Comparison of ENCODE assay signal across 10 cellular contexts in genomic region chr19:45505151-45505995, GRCh38. TPM values are rescaled to one million over a fixed set of nuclear protein-coding genes. Genes with fewer than 3 reads are reported as not detected.
DNase-seq lines count a peak whose midpoint lies in the region; ATAC-seq, FAIRE-seq and TF ChIP-seq lines count a peak whose summit lies in the region.
"Had no signal": no experiment of that assay in that cellular context is flagged by ENCODE, and none has a peak within 500 bp of the region (broad histone marks: within the 10 kb centered on the region; RNA-seq: fewer than 3 reads in every experiment).

No MANE protein-coding gene starts in this region.

- no peak overlapping the region for H2AFZ ChIP-seq in HepG2 (ENCODE audit: low read length)

- H3K27ac ChIP-seq in adrenal gland (peak overlapping the region; percentile 18 to 95 (median 85)), HepG2 (ENCODE audit: extremely low read length, insufficient read depth, low read length) (peak overlapping the region; percentile 77)

- DNase-seq in stimulated activated naive CD8-positive, alpha-beta T cell treated with anti-CD3 and anti-CD28 coated beads, Interleukin-15, Interleukin-2, amounts not matched to agents 100 U/mL and 50 U/mL, for 24 hours: no peak
- DNase-seq in adrenal gland: peak in 3 of 7 donors; percentile 36 to 64 (median 45)
- DNase-seq in HepG2 (ENCODE audit: low spot score): no peak
- DNase-seq in occipital lobe (lab: John Stamatoyannopoulos, UW): no peak
- DNase-seq: islet precursor cell; stimulated activated CD4-positive, alpha-beta T cell treated with anti-CD3 and anti-CD28 coated beads, Interleukin-4, amount 100 ng/mL, for 4 hours had no signal

- H3K27me3 Mint-ChIP-seq in stimulated activated naive CD8-positive, alpha-beta T cell treated with anti-CD3 and anti-CD28 coated beads, Interleukin-15, Interleukin-2, amounts not matched to agents 100 ng/mL and 50 ng/mL, for 24 hours: no peaks in the 10 kb centered on the region

- H3K27me3 ChIP-seq in adrenal gland: no peaks in the 10 kb centered on the region
- no peaks in the 10 kb centered on the region; a peak in 1 of 5 replicates for H3K27me3 ChIP-seq in HepG2 (ENCODE audit: control insufficient read depth in 1 of 2, insufficient read depth in 2 of 2, low read length in 2 of 2)

- BruUV-seq in HepG2 (replicated peaks; lab: Mats Ljungman, UMichigan): no TSS peak

- peak overlapping the region; percentile 58 for H3K27ac Mint-ChIP-seq in stimulated activated naive CD8-positive, alpha-beta T cell treated with anti-CD3 and anti-CD28 coated beads, Interleukin-15, Interleukin-2, amounts not matched to agents 100 ng/mL and 50 ng/mL, for 24 hours

- H3K36me3 ChIP-seq in adrenal gland (replicated peaks in 1 of 2) (no peaks in the 10 kb centered on the region), HepG2 (replicated peaks in 1 of 2; ENCODE audit: control insufficient read depth in 1 of 2, insufficient read depth in 2 of 2, low read length in 2 of 2) (no peaks in the 10 kb centered on the region)

- POLR2A ChIA-PET in HepG2 (lab: Yijun Ruan, JAX): interaction anchor here (0.9 to 1.9 kb wide), 4 partner anchors 9 to 212 kb away, joined by 3 to 8 read pairs (median 6); no protein-coding TSS in a partner anchor

- TF ChIP-seq POLR2A in adrenal gland (IDR thresholded peaks at IDR 0.05) (no peak), HepG2 (IDR thresholded peaks at IDR 0.05; ENCODE audit: insufficient read depth in 1 of 2, low read depth in 2 of 2, low read length in 2 of 2) (no peak)

- TF ChIP-seq EP300 in HepG2 (IDR thresholded peaks at IDR 0.05; ENCODE audit: low read depth in 2 of 2, low read length in 2 of 2) (no peak), HepG2 (CRISPR knock-in tag; IDR thresholded peaks at IDR 0.05; ENCODE audit: borderline replicate concordance) (no peak)

- H3K4me1 ChIP-seq in adrenal gland (replicated peaks in 1 of 2): peaks cover 14 to 29% of the 10 kb centered on the region in 2 donors
- peaks cover 35% of the 10 kb centered on the region for H3K4me1 ChIP-seq in HepG2 (ENCODE audit: insufficient read depth, low read length)

- ATAC-seq in stimulated activated naive CD8-positive, alpha-beta T cell treated with anti-CD3 and anti-CD28 coated beads, Interleukin-15, Interleukin-2, amounts not matched to agents 100 U/mL and 50 U/mL, for 24 hours: no peak
- no peak for ATAC-seq in HepG2
- ATAC-seq in HG03039 (IDR thresholded peaks at IDR 0.05; ENCODE audit: unreplicated experiment): no peak
- ATAC-seq in HG03342 (IDR thresholded peaks at IDR 0.05; ENCODE audit: unreplicated experiment): no peak
- ATAC-seq in esophagus mucosa: no peak

- H3K4me1 Mint-ChIP-seq in stimulated activated naive CD8-positive, alpha-beta T cell treated with anti-CD3 and anti-CD28 coated beads, Interleukin-15, Interleukin-2, amounts not matched to agents 100 ng/mL and 50 ng/mL, for 24 hours (ENCODE audit: low read depth): peaks cover 45% of the 10 kb centered on the region

- H3K4me3 ChIP-seq in adrenal gland (no peak overlapping the region), HepG2 (replicated peaks in 1 of 3; ENCODE audit: insufficient read depth in 1 of 3, low read depth in 2 of 3, low read length in 3 of 3) (peak overlapping the region; percentile 92 to 100 (median 96); a peak in 5 of 6 replicates)

- no peak for TF ChIP-seq CTCF in adrenal gland (IDR thresholded peaks at IDR 0.05)
- no peak for TF ChIP-seq CTCF in HepG2 (CRISPR knock-in tag; IDR thresholded peaks at IDR 0.05)

- 73 to 80% (median 77%) methylated on average over 7 to 8 of the region's 8 CpGs for WGBS in adrenal gland, 4 donors
- WGBS in HepG2 (ENCODE audit: low lambda C conversion rate): 9% methylated on average over 8 of the region's 8 CpGs

- in situ Hi-C loops in HepG2 (cut with HindIII; ENCODE audit: extremely low pct_ligation_motif_present, low pct_unique_long_range_greater_than_20kb): no loop called here

- H3K4me3 Mint-ChIP-seq in stimulated activated naive CD8-positive, alpha-beta T cell treated with anti-CD3 and anti-CD28 coated beads, Interleukin-15, Interleukin-2, amounts not matched to agents 100 ng/mL and 50 ng/mL, for 24 hours: peak overlapping the region; percentile 78

- peak overlapping the region; percentile 94; the same call in 1 of the 2 replicates for H3K9ac ChIP-seq in HepG2 (ENCODE audit: insufficient read depth, low read depth, low read length)

- H3K36me3 Mint-ChIP-seq in stimulated activated naive CD8-positive, alpha-beta T cell treated with anti-CD3 and anti-CD28 coated beads, Interleukin-15, Interleukin-2, amounts not matched to agents 100 ng/mL and 50 ng/mL, for 24 hours (ENCODE audit: low read depth): peaks cover 10% of the 10 kb centered on the region

- peaks cover 26% of the 10 kb centered on the region for H3K79me2 ChIP-seq in HepG2 (ENCODE audit: insufficient read depth, low read length)

- H3K9me3 ChIP-seq in adrenal gland (replicated peaks in 1 of 3) (no peaks in the 10 kb centered on the region), HepG2 (ENCODE audit: low read length) (no peaks in the 10 kb centered on the region)

- no peak for FAIRE-seq in HepG2 (lab: Jason Lieb, UNC)

- no peak for TF ChIP-seq RAD21 in HepG2 (CRISPR knock-in tag; IDR thresholded peaks at IDR 0.05)

- CTCF ChIA-PET in HepG2 (lab: Yijun Ruan, JAX; ENCODE audit: low intra/inter-chr PET ratio, low total read pairs): interaction anchor here (1.8 kb wide), 1 partner anchor 12 kb away, joined by 4 read pairs; no protein-coding TSS in a partner anchor

- H4K20me1 ChIP-seq in HepG2 (ENCODE audit: insufficient read depth, low read length): 0 out of 2 replicates have a peak, but pooled peaks cover 3% of the 10 kb centered on the region

- intact Hi-C loops in adrenal gland (cut with DNase I) (no loop called here), HepG2 (cut with micrococcal nuclease; ENCODE audit: unreplicated experiment) (no loop called here)

- H3K9me3 Mint-ChIP-seq in stimulated activated naive CD8-positive, alpha-beta T cell treated with anti-CD3 and anti-CD28 coated beads, Interleukin-15, Interleukin-2, amounts not matched to agents 100 ng/mL and 50 ng/mL, for 24 hours: no peaks in the 10 kb centered on the region

- H3K4me2 ChIP-seq in HepG2 (ENCODE audit: low read depth, low read length): peak overlapping the region; percentile 93

RNA-seq across cellular contexts. Expression of gene VASP, which starts 1.9 kb away (rescaled TPM):
- 100 to 1,000 TPM in 2 of 8 donors, 10 to 100 TPM in 6; 41.4 to 118 (median 68.8) TPM for total RNA-seq in adrenal gland
- 10 to 100 TPM; 30.2 to 96.2 (median 62.9) TPM for polyA plus RNA-seq in adrenal gland
- 64.6 and 67.1 TPM in 2 replicates for total RNA-seq in HepG2 (2016; rRNA removed; fragmentation: Illumina TruSeq; extraction: Trizol)
- total RNA-seq in HepG2 (2016; cell fraction: cytosol; rRNA removed; fragmentation: Illumina TruSeq; extraction: Trizol; ENCODE audit: low read depth): 22.8 and 24.0 TPM in 2 replicates
- total RNA-seq in HepG2 (2016; cell fraction: insoluble cytoplasmic fraction; rRNA removed; fragmentation: Illumina TruSeq; extraction: Trizol): 60.7 and 68.5 TPM in 2 replicates
- 55.3 and 59.3 TPM in 2 replicates for total RNA-seq in HepG2 (2016; cell fraction: membrane; rRNA removed; fragmentation: Illumina TruSeq; extraction: Trizol)
- total RNA-seq in HepG2 (2016; cell fraction: nucleus; rRNA removed; fragmentation: Illumina TruSeq; extraction: Trizol): 38.8 and 40.6 TPM in 2 replicates
- 41.8 and 49.1 TPM in 2 replicates for polyA plus RNA-seq in HepG2 (2011; rRNA removed)
- 29.9 and 46.4 TPM in 2 replicates for polyA plus RNA-seq in HepG2 (2011; cell fraction: cytosol; rRNA removed)
- polyA plus RNA-seq in HepG2 (2011; cell fraction: nucleus; rRNA removed): 78.2 and 83.1 TPM in 2 replicates
- 30.9 and 35.9 TPM in 2 replicates for polyA plus RNA-seq in HepG2 (2012)
- polyA plus RNA-seq in HepG2 (2016; cell fraction: cytosol; fragmentation: Illumina TruSeq; extraction: Trizol; ENCODE audit: low read depth): 20.6 and 22.3 TPM in 2 replicates
- 75.4 and 76.4 TPM in 2 replicates for polyA plus RNA-seq in HepG2 (2016; cell fraction: insoluble cytoplasmic fraction; fragmentation: Illumina TruSeq; extraction: Trizol; ENCODE audit: low read depth)
- polyA plus RNA-seq in HepG2 (2016; cell fraction: membrane; fragmentation: Illumina TruSeq; extraction: Trizol; ENCODE audit: low read depth): 40.8 and 44.1 TPM in 2 replicates
- polyA plus RNA-seq in HepG2 (2016; cell fraction: nucleus; fragmentation: Illumina TruSeq; extraction: Trizol; ENCODE audit: insufficient read depth, low read depth): 70.9 and 74.4 TPM in 2 replicates
- 38.0 and 110 TPM in 2 replicates for polyA minus RNA-seq in HepG2 (2011; rRNA and poly(A)+ RNA removed; ENCODE audit: low replicate concordance)
- 36.7 and 47.2 TPM in 2 replicates for polyA minus RNA-seq in HepG2 (2011; cell fraction: cytosol; rRNA and poly(A)+ RNA removed)
- 31.7 and 50.2 TPM in 2 replicates for polyA minus RNA-seq in HepG2 (2011; cell fraction: nucleus; rRNA and poly(A)+ RNA removed)
- 8.4 TPM for total RNA-seq in occipital lobe
- total RNA-seq in esophagus mucosa: 48.8 TPM

RNA-seq across cellular contexts. Expression of gene PPM1N, which starts 7.1 kb away (rescaled TPM):
- total RNA-seq in adrenal gland (1 to 10 TPM in 6 of 8 donors, not detected in 2; 1.2 to 2.5 (median 1.7) TPM), HepG2 (2016; rRNA removed; fragmentation: Illumina TruSeq; extraction: Trizol) (0.31 and 0.67 TPM in 2 replicates), occipital lobe (0.47 TPM), esophagus mucosa (2.4 TPM)
- polyA plus RNA-seq in adrenal gland (1 to 10 TPM in 2 of 3 donors, under 1 TPM in 1; 0.99 to 3.7 (median 1.7) TPM), HepG2 (2011; rRNA removed) (1.3 and 1.8 TPM in 2 replicates)
- total RNA-seq in HepG2 (2016; cell fraction: cytosol; rRNA removed; fragmentation: Illumina TruSeq; extraction: Trizol; ENCODE audit: low read depth): 0.53 and 0.71 TPM in 2 replicates
- 0.48 and 0.91 TPM in 2 replicates for total RNA-seq in HepG2 (2016; cell fraction: insoluble cytoplasmic fraction; rRNA removed; fragmentation: Illumina TruSeq; extraction: Trizol)
- total RNA-seq in HepG2 (2016; cell fraction: membrane; rRNA removed; fragmentation: Illumina TruSeq; extraction: Trizol): 0.72 and 1.2 TPM in 2 replicates
- total RNA-seq in HepG2 (2016; cell fraction: nucleus; rRNA removed; fragmentation: Illumina TruSeq; extraction: Trizol): not detected in 2 replicates
- polyA plus RNA-seq in HepG2 (2011; cell fraction: cytosol; rRNA removed): 2.6 TPM in 2 replicates
- 1.1 and 2.1 TPM in 2 replicates for polyA plus RNA-seq in HepG2 (2011; cell fraction: nucleus; rRNA removed)
- 1.4 and 1.9 TPM in 2 replicates for polyA plus RNA-seq in HepG2 (2012)
- polyA plus RNA-seq in HepG2 (2016; cell fraction: cytosol; fragmentation: Illumina TruSeq; extraction: Trizol; ENCODE audit: low read depth): 0.86 and 1.5 TPM in 2 replicates
- polyA plus RNA-seq in HepG2 (2016; cell fraction: insoluble cytoplasmic fraction; fragmentation: Illumina TruSeq; extraction: Trizol; ENCODE audit: low read depth): 0.76 TPM in 1 of 2 replicates, not detected in the other
- 0.77 and 1.1 TPM in 2 replicates for polyA plus RNA-seq in HepG2 (2016; cell fraction: membrane; fragmentation: Illumina TruSeq; extraction: Trizol; ENCODE audit: low read depth)
- polyA plus RNA-seq in HepG2 (2016; cell fraction: nucleus; fragmentation: Illumina TruSeq; extraction: Trizol; ENCODE audit: insufficient read depth, low read depth): 1.2 TPM in 1 of 2 replicates, not detected in the other
- polyA minus RNA-seq in HepG2 (2011; rRNA and poly(A)+ RNA removed; ENCODE audit: low replicate concordance): 0.23 TPM in 1 of 2 replicates, not detected in the other
- polyA minus RNA-seq in HepG2 (2011; cell fraction: cytosol; rRNA and poly(A)+ RNA removed): not detected in 2 replicates
- polyA minus RNA-seq in HepG2 (2011; cell fraction: nucleus; rRNA and poly(A)+ RNA removed): 0.50 TPM in 1 of 2 replicates, not detected in the other

RNA-seq across cellular contexts. Expression of gene RTN2, which starts 8.5 kb away (rescaled TPM):
- 10 to 100 TPM in 7 of 8 donors, 1 to 10 TPM in 1; 8.6 to 65.8 (median 20.7) TPM for total RNA-seq in adrenal gland
- 10 to 100 TPM in 1 of 3 donors, 1 to 10 TPM in 2; 4.8 to 11.8 (median 7.4) TPM for polyA plus RNA-seq in adrenal gland
- 2.1 and 2.9 TPM in 2 replicates for total RNA-seq in HepG2 (2016; rRNA removed; fragmentation: Illumina TruSeq; extraction: Trizol)
- 5.1 and 6.2 TPM in 2 replicates for total RNA-seq in HepG2 (2016; cell fraction: cytosol; rRNA removed; fragmentation: Illumina TruSeq; extraction: Trizol; ENCODE audit: low read depth)
- total RNA-seq in HepG2 (2016; cell fraction: insoluble cytoplasmic fraction; rRNA removed; fragmentation: Illumina TruSeq; extraction: Trizol): 2.0 and 3.5 TPM in 2 replicates
- total RNA-seq in HepG2 (2016; cell fraction: membrane; rRNA removed; fragmentation: Illumina TruSeq; extraction: Trizol): 6.2 and 8.3 TPM in 2 replicates
- 2.3 and 2.8 TPM in 2 replicates for total RNA-seq in HepG2 (2016; cell fraction: nucleus; rRNA removed; fragmentation: Illumina TruSeq; extraction: Trizol)
- polyA plus RNA-seq in HepG2 (2011; rRNA removed): 17.1 and 18.0 TPM in 2 replicates
- 13.2 and 17.0 TPM in 2 replicates for polyA plus RNA-seq in HepG2 (2011; cell fraction: cytosol; rRNA removed)
- polyA plus RNA-seq in HepG2 (2011; cell fraction: nucleus; rRNA removed): 12.6 and 14.7 TPM in 2 replicates
- 11.2 and 15.2 TPM in 2 replicates for polyA plus RNA-seq in HepG2 (2012)
- polyA plus RNA-seq in HepG2 (2016; cell fraction: cytosol; fragmentation: Illumina TruSeq; extraction: Trizol; ENCODE audit: low read depth): 8.6 and 9.5 TPM in 2 replicates
- 3.9 and 4.7 TPM in 2 replicates for polyA plus RNA-seq in HepG2 (2016; cell fraction: insoluble cytoplasmic fraction; fragmentation: Illumina TruSeq; extraction: Trizol; ENCODE audit: low read depth)
- polyA plus RNA-seq in HepG2 (2016; cell fraction: membrane; fragmentation: Illumina TruSeq; extraction: Trizol; ENCODE audit: low read depth): 9.5 and 9.7 TPM in 2 replicates
- polyA plus RNA-seq in HepG2 (2016; cell fraction: nucleus; fragmentation: Illumina TruSeq; extraction: Trizol; ENCODE audit: insufficient read depth, low read depth): 11.0 and 11.5 TPM in 2 replicates
- polyA minus RNA-seq in HepG2 (2011; rRNA and poly(A)+ RNA removed; ENCODE audit: low replicate concordance): 6.0 and 30.0 TPM in 2 replicates
- polyA minus RNA-seq in HepG2 (2011; cell fraction: cytosol; rRNA and poly(A)+ RNA removed): 7.6 and 8.3 TPM in 2 replicates
- polyA minus RNA-seq in HepG2 (2011; cell fraction: nucleus; rRNA and poly(A)+ RNA removed): 7.1 and 7.6 TPM in 2 replicates
- total RNA-seq in occipital lobe: 56.8 TPM
- 1.4 TPM for total RNA-seq in esophagus mucosa

RNA-seq across cellular contexts. Expression of gene FOSB, which starts 37.6 kb away (rescaled TPM):
- 10 to 100 TPM in 1 of 8 donors, 1 to 10 TPM in 7; 1.0 to 21.7 (median 2.8) TPM for total RNA-seq in adrenal gland
- 10 to 100 TPM in 1 of 3 donors, 1 to 10 TPM in 1, under 1 TPM in 1; 0.95 to 11.1 (median 4.3) TPM for polyA plus RNA-seq in adrenal gland
- total RNA-seq in HepG2 (2016; rRNA removed; fragmentation: Illumina TruSeq; extraction: Trizol): 0.21 and 6.0 TPM in 2 replicates
- 0.79 and 0.91 TPM in 2 replicates for total RNA-seq in HepG2 (2016; cell fraction: cytosol; rRNA removed; fragmentation: Illumina TruSeq; extraction: Trizol; ENCODE audit: low read depth)
- 0.37 and 5.7 TPM in 2 replicates for total RNA-seq in HepG2 (2016; cell fraction: insoluble cytoplasmic fraction; rRNA removed; fragmentation: Illumina TruSeq; extraction: Trizol)
- total RNA-seq in HepG2 (2016; cell fraction: membrane; rRNA removed; fragmentation: Illumina TruSeq; extraction: Trizol): 0.93 and 1.2 TPM in 2 replicates
- total RNA-seq in HepG2 (2016; cell fraction: nucleus; rRNA removed; fragmentation: Illumina TruSeq; extraction: Trizol): 17.8 and 18.2 TPM in 2 replicates
- 2.8 TPM in 2 replicates for polyA plus RNA-seq in HepG2 (2011; rRNA removed)
- polyA plus RNA-seq in HepG2 (2011; cell fraction: cytosol; rRNA removed): 0.67 and 0.69 TPM in 2 replicates
- polyA plus RNA-seq in HepG2 (2011; cell fraction: nucleus; rRNA removed): 23.1 and 35.9 TPM in 2 replicates
- 0.51 and 1.1 TPM in 2 replicates for polyA plus RNA-seq in HepG2 (2012)
- not detected in 2 replicates for polyA plus RNA-seq in HepG2 (2016; cell fraction: cytosol; fragmentation: Illumina TruSeq; extraction: Trizol; ENCODE audit: low read depth)
- polyA plus RNA-seq in HepG2 (2016; cell fraction: insoluble cytoplasmic fraction; fragmentation: Illumina TruSeq; extraction: Trizol; ENCODE audit: low read depth): 0.35 and 0.74 TPM in 2 replicates
- 0.17 and 0.41 TPM in 2 replicates for polyA plus RNA-seq in HepG2 (2016; cell fraction: membrane; fragmentation: Illumina TruSeq; extraction: Trizol; ENCODE audit: low read depth)
- 17.9 and 36.0 TPM in 2 replicates for polyA plus RNA-seq in HepG2 (2016; cell fraction: nucleus; fragmentation: Illumina TruSeq; extraction: Trizol; ENCODE audit: insufficient read depth, low read depth)
- 16.2 and 24.3 TPM in 2 replicates for polyA minus RNA-seq in HepG2 (2011; rRNA and poly(A)+ RNA removed; ENCODE audit: low replicate concordance)
- 1.5 and 2.2 TPM in 2 replicates for polyA minus RNA-seq in HepG2 (2011; cell fraction: cytosol; rRNA and poly(A)+ RNA removed)
- 32.3 and 48.2 TPM in 2 replicates for polyA minus RNA-seq in HepG2 (2011; cell fraction: nucleus; rRNA and poly(A)+ RNA removed)
- 2.2 TPM for total RNA-seq in occipital lobe
- 2.5 TPM for total RNA-seq in esophagus mucosa

Comparison
In these comparisons a context has a peak if more than half of its experiments do, and no peak if none do; other contexts are left out.
1. H3K4me3 ChIP-seq: peak in HepG2 (3 of 3); none in adrenal gland (0 of 4).